1 cellular context compared by ENCODE assay signal in the genomic region with DNA sequence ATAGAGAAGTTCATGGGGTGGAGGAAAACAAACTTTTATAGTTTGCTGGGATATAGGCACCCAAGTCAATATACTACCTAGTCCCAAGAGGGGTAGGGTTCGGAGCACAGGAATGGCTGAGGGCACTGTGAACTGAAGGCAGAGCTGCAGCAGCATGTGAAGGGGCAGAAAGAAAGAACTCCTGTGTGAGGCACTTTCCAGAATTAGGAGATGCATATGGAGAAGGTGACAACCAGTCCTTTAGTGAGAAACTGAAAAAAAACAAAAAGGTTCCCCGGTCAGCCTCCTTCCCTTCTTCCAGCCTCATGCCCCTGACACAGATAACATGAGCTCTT.
TF ChIP-seq lines count a peak whose summit lies in the region.

No MANE protein-coding gene starts in this region.

TF ChIP-seq in H1, 55 proteins besides CTCF, POLR2A, EP300 and RAD21:
- TF ChIP-seq BRCA1 (IDR thresholded peaks at IDR 0.05; ENCODE audit: low read depth, low read length) = no peak
- no peak for TF ChIP-seq HDAC6 (IDR thresholded peaks at IDR 0.05; ENCODE audit: low read depth, low read length)
- no peak for TF ChIP-seq YY1 (IDR thresholded peaks at IDR 0.05; ENCODE audit: low read depth, low read length)
- TF ChIP-seq KDM5A (IDR thresholded peaks at IDR 0.05; ENCODE audit: low read length) = no peak
- TF ChIP-seq CREB1 (IDR thresholded peaks at IDR 0.05) = no peak
- no peak for TF ChIP-seq NANOG (IDR thresholded peaks at IDR 0.05; ENCODE audit: insufficient read depth, low read depth, low read length, poor library complexity, severe bottlenecking)
- TF ChIP-seq RNF2 (IDR thresholded peaks at IDR 0.05; ENCODE audit: borderline replicate concordance, low read depth, low read length, missing control alignments, poor library complexity, severe bottlenecking) = no peak
- no peak for TF ChIP-seq GABPA (IDR thresholded peaks at IDR 0.05; ENCODE audit: borderline replicate concordance, insufficient read depth, low read length)
- no peak for TF ChIP-seq GTF2F1 (IDR thresholded peaks at IDR 0.05; ENCODE audit: borderline replicate concordance, low read depth, low read length)
- TF ChIP-seq TBP (IDR thresholded peaks at IDR 0.05; ENCODE audit: low read depth, low read length) = no peak
- TF ChIP-seq SIX5 (IDR thresholded peaks at IDR 0.05; ENCODE audit: low read depth, low read length) = no peak
- no peak for TF ChIP-seq BACH1 (IDR thresholded peaks at IDR 0.05; ENCODE audit: low read length)
- no peak for TF ChIP-seq TAF7 (optimal IDR thresholded peaks at IDR 0.05; ENCODE audit: borderline replicate concordance, low read depth, low read length)
- TF ChIP-seq RBBP5 (IDR thresholded peaks at IDR 0.05; ENCODE audit: borderline replicate concordance, low read depth, low read length) = no peak
- TF ChIP-seq, protein P1, sequence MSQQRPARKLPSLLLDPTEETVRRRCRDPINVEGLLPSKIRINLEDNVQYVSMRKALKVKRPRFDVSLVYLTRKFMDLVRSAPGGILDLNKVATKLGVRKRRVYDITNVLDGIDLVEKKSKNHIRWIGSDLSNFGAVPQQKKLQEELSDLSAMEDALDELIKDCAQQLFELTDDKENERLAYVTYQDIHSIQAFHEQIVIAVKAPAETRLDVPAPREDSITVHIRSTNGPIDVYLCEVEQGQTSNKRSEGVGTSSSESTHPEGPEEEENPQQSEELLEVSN (IDR thresholded peaks at IDR 0.05) = no peak
- TF ChIP-seq EZH2 (IDR thresholded peaks at IDR 0.05; ENCODE audit: low read depth, low read length, severe bottlenecking) = no peak
- TF ChIP-seq, protein P2, sequence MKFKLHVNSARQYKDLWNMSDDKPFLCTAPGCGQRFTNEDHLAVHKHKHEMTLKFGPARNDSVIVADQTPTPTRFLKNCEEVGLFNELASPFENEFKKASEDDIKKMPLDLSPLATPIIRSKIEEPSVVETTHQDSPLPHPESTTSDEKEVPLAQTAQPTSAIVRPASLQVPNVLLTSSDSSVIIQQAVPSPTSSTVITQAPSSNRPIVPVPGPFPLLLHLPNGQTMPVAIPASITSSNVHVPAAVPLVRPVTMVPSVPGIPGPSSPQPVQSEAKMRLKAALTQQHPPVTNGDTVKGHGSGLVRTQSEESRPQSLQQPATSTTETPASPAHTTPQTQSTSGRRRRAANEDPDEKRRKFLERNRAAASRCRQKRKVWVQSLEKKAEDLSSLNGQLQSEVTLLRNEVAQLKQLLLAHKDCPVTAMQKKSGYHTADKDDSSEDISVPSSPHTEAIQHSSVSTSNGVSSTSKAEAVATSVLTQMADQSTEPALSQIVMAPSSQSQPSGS (IDR thresholded peaks at IDR 0.05; ENCODE audit: low read length) = no peak
- TF ChIP-seq, protein P3, sequence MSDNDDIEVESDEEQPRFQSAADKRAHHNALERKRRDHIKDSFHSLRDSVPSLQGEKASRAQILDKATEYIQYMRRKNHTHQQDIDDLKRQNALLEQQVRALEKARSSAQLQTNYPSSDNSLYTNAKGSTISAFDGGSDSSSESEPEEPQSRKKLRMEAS (IDR thresholded peaks at IDR 0.05) = no peak
- TF ChIP-seq SIN3A (conservative IDR thresholded peaks at IDR 0.05 in 1 of 2, IDR thresholded peaks at IDR 0.05 in 1 of 2; ENCODE audit: low read depth in 1 of 2, low read length in 2 of 2) = no peak
- TF ChIP-seq, protein P4, sequence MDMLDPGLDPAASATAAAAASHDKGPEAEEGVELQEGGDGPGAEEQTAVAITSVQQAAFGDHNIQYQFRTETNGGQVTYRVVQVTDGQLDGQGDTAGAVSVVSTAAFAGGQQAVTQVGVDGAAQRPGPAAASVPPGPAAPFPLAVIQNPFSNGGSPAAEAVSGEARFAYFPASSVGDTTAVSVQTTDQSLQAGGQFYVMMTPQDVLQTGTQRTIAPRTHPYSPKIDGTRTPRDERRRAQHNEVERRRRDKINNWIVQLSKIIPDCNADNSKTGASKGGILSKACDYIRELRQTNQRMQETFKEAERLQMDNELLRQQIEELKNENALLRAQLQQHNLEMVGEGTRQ (IDR thresholded peaks at IDR 0.05; ENCODE audit: low read length) = no peak
